Comparison of ENCODE assay signal across 29 cellular contexts in the genomic region with DNA sequence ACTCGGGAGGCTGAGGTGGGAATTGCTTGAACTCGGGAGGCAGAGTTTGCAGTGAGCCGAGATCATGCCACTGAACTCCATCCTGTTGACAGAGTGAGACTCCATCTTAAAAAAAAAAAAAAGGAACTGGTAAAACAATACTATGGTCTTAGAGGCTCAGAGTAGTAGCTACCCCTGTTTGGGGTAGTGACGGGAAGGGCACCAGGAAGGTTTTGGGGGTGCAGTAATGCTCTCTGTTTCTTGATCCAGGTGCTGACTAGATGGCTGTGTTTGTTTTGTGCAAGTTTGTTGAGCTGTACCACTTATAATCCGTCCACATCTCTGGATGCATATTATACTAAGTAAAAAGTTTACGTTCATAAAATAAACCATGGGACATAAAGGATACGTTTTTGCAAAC.
"Had no signal": no experiment of that assay in that cellular context is flagged by ENCODE, and none has a peak within 500 bp of the region (broad histone marks: within the 10 kb centered on the region; RNA-seq: fewer than 3 reads in every experiment).

No MANE protein-coding gene starts in this region.

- H3K4me1 Mint-ChIP-seq: naive thymus-derived CD8-positive, alpha-beta T cell; nephron progenitor cell; neural crest cell; stimulated activated effector memory CD8-positive, alpha-beta T cell treated with anti-CD3 and anti-CD28 coated beads, Interleukin-12 subunit alpha, Interleukin-12 subunit beta, amount 100 ng/mL, for 72 hours; stimulated activated naive B cell treated with anti-CD40 and anti-IgM and Interleukin-4, amounts not matched to agents 10 μg/mL and 1 μg/mL and 100 μg/mL, for 72 hours had no signal

- DNase-seq: naive thymus-derived CD8-positive, alpha-beta T cell; nephron progenitor cell; nucleus accumbens; ovary; posterior cingulate gyrus; psoas muscle; right cardiac atrium; right lobe of liver; sigmoid colon; small intestine; stimulated activated CD4-positive, alpha-beta T cell treated with anti-CD3 and anti-CD28 coated beads, Interleukin-15, amount 100 ng/mL, for 24 hours; stimulated activated CD4-positive, alpha-beta T cell treated with anti-CD3 and anti-CD28 coated beads, Interleukin-2, amount 100 ng/mL, for 24 hours; stimulated activated CD4-positive, alpha-beta T cell treated with anti-CD3 and anti-CD28 coated beads, Interleukin-2, amount 100 ng/mL, for 48 hours; stimulated activated CD4-positive, alpha-beta T cell treated with anti-CD3 and anti-CD28 coated beads, Interleukin-4, amount 100 ng/mL, for 24 hours; stimulated activated naive B cell treated with anti-CD40 and anti-IgM and Interleukin-4, amounts not matched to agents 10 μg/mL and 1 μg/mL and 100 μg/mL, for 72 hours; stimulated activated naive CD4-positive, alpha-beta T cell treated with Interleukin-2 at 50 U/mL for 16 hours; stomach; thyroid gland; trophoblast cell; upper lobe of left lung had no signal

- H3K27ac ChIP-seq: neutrophil, ovary, parathyroid adenoma, psoas muscle, right lobe of liver, sigmoid colon, stomach, thoracic aorta, thyroid gland, tibial nerve, upper lobe of left lung had no signal

- H3K9me3 ChIP-seq: ovary, right lobe of liver, thoracic aorta, thyroid gland had no signal

- H3K4me3 Mint-ChIP-seq: naive thymus-derived CD8-positive, alpha-beta T cell; natural killer cell treated with Interleukin-12 subunit alpha and Interleukin-12 subunit beta and Interleukin-15 and Interleukin-18, amount 100 ng/mL, for 72 hours; nephron progenitor cell; neural crest cell; stimulated activated effector memory CD8-positive, alpha-beta T cell treated with anti-CD3 and anti-CD28 coated beads, Interleukin-12 subunit alpha, Interleukin-12 subunit beta, amount 100 ng/mL, for 72 hours; stimulated activated naive B cell treated with anti-CD40 and anti-IgM and Interleukin-4, amounts not matched to agents 10 μg/mL and 1 μg/mL and 100 μg/mL, for 72 hours; stimulated activated naive CD8-positive, alpha-beta T cell treated with anti-CD3 and anti-CD28 coated beads, Interleukin-15, Interleukin-2, amounts not matched to agents 100 ng/mL and 50 ng/mL, for 24 hours had no signal

- H3K4me3 ChIP-seq: ovary, psoas muscle, right lobe of liver, sigmoid colon, stomach, thoracic aorta, thyroid gland, tibial nerve, upper lobe of left lung had no signal

- H3K27ac Mint-ChIP-seq: naive thymus-derived CD8-positive, alpha-beta T cell; natural killer cell treated with Interleukin-12 subunit alpha and Interleukin-12 subunit beta and Interleukin-15 and Interleukin-18, amount 100 ng/mL, for 72 hours; nephron progenitor cell; progenitor cell of endocrine pancreas; stimulated activated effector memory CD8-positive, alpha-beta T cell treated with anti-CD3 and anti-CD28 coated beads, Interleukin-12 subunit alpha, Interleukin-12 subunit beta, amount 100 ng/mL, for 72 hours; stimulated activated naive B cell treated with anti-CD40 and anti-IgM and Interleukin-4, amounts not matched to agents 10 μg/mL and 1 μg/mL and 100 μg/mL, for 72 hours; stimulated activated naive CD8-positive, alpha-beta T cell treated with anti-CD3 and anti-CD28 coated beads, Interleukin-15, Interleukin-2, amounts not matched to agents 100 ng/mL and 50 ng/mL, for 24 hours had no signal

- H3K9me3 Mint-ChIP-seq: nephron progenitor cell; stimulated activated effector memory CD8-positive, alpha-beta T cell treated with anti-CD3 and anti-CD28 coated beads, Interleukin-12 subunit alpha, Interleukin-12 subunit beta, amount 100 ng/mL, for 72 hours; stimulated activated naive B cell treated with anti-CD40 and anti-IgM and Interleukin-4, amounts not matched to agents 10 μg/mL and 1 μg/mL and 100 μg/mL, for 72 hours had no signal

- H3K9ac ChIP-seq: parathyroid adenoma had no signal

- H3K36me3 ChIP-seq: neutrophil, ovary, right lobe of liver, sigmoid colon, stomach, thoracic aorta, thyroid gland, tibial nerve, upper lobe of left lung had no signal

- H3K27me3 Mint-ChIP-seq: naive thymus-derived CD8-positive, alpha-beta T cell; natural killer cell treated with Interleukin-12 subunit alpha and Interleukin-12 subunit beta and Interleukin-15 and Interleukin-18, amount 100 ng/mL, for 72 hours; progenitor cell of endocrine pancreas; stimulated activated naive B cell treated with anti-CD40 and anti-IgM and Interleukin-4, amounts not matched to agents 10 μg/mL and 1 μg/mL and 100 μg/mL, for 72 hours; stimulated activated naive CD8-positive, alpha-beta T cell treated with anti-CD3 and anti-CD28 coated beads, Interleukin-15, Interleukin-2, amounts not matched to agents 100 ng/mL and 50 ng/mL, for 24 hours had no signal

- H3K4me1 ChIP-seq: parathyroid adenoma, psoas muscle, right lobe of liver, sigmoid colon, stomach, thyroid gland, tibial nerve, upper lobe of left lung had no signal

- H3K27me3 ChIP-seq: neutrophil, ovary, right lobe of liver, sigmoid colon, stomach, thyroid gland, tibial nerve, upper lobe of left lung had no signal

- ATAC-seq: naive thymus-derived CD8-positive, alpha-beta T cell; natural killer cell treated with Interleukin-12 subunit alpha and Interleukin-12 subunit beta and Interleukin-15 and Interleukin-18, amount 100 ng/mL, for 72 hours; psoas muscle; right cardiac atrium; right lobe of liver; stimulated activated effector memory CD8-positive, alpha-beta T cell treated with anti-CD3 and anti-CD28 coated beads, Interleukin-12 subunit alpha, Interleukin-12 subunit beta, amount 100 ng/mL, for 72 hours; stimulated activated naive B cell treated with anti-CD40 and anti-IgM and Interleukin-4, amounts not matched to agents 10 μg/mL and 1 μg/mL and 100 μg/mL, for 72 hours had no signal

- H3K36me3 Mint-ChIP-seq: natural killer cell treated with Interleukin-12 subunit alpha and Interleukin-12 subunit beta and Interleukin-15 and Interleukin-18, amount 100 ng/mL, for 72 hours; stimulated activated effector memory CD8-positive, alpha-beta T cell treated with anti-CD3 and anti-CD28 coated beads, Interleukin-12 subunit alpha, Interleukin-12 subunit beta, amount 100 ng/mL, for 72 hours; stimulated activated naive B cell treated with anti-CD40 and anti-IgM and Interleukin-4, amounts not matched to agents 10 μg/mL and 1 μg/mL and 100 μg/mL, for 72 hours had no signal
